ENCODE assay signal across 18 cellular contexts in the genomic region with DNA sequence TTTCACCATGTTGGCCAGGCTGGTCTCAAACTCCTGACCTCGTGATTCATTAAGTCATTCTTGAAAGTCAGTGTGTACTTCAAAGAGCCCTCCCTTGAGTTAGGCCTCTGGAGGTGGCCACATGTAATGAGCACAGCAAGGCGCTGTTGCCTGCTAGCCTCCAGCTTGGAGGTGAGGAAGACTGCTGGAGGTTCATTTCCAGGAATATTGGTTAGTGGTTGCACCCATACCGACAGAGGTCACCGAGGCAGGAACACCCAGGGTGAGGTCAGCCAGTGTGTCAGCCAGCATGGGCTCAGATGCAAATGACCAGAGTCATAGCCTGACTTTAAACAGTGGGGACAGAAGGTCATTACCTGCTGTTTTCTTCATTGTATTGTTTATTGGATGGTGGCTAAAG.
DNase-seq lines count a peak whose midpoint lies in the region; TF ChIP-seq lines count a peak whose summit lies in the region.
"Had no signal": no experiment of that assay in that cellular context is flagged by ENCODE, and none has a peak within 500 bp of the region (broad histone marks: within the 10 kb centered on the region; RNA-seq: fewer than 3 reads in every experiment).

No MANE protein-coding gene starts in this region.

- TF ChIP-seq POLR2A in esophagus muscularis mucosa (IDR thresholded peaks at IDR 0.05; ENCODE audit: low read depth) (no peak), adrenal gland (IDR thresholded peaks at IDR 0.05) (no peak)

- H3K9me3 ChIP-seq in esophagus muscularis mucosa (no peaks in the 10 kb centered on the region), adrenal gland (replicated peaks in 1 of 3) (no peaks in the 10 kb centered on the region)
- H3K9me3 ChIP-seq: BLaER1, HAP-1 had no signal

- no peak for TF ChIP-seq CTCF in astrocyte of the cerebellum (IDR thresholded peaks at IDR 0.05; ENCODE audit: low read depth, low read length, missing control alignments)
- no peak for TF ChIP-seq CTCF in esophagus muscularis mucosa (IDR thresholded peaks at IDR 0.05)
- TF ChIP-seq CTCF in adrenal gland (IDR thresholded peaks at IDR 0.05), result no peak

- H3K4me3 ChIP-seq in astrocyte of the cerebellum (ENCODE audit: low read depth, low read length) (no peak overlapping the region), esophagus muscularis mucosa (no peak overlapping the region), adrenal gland (no peak overlapping the region)
- H3K4me3 ChIP-seq: BLaER1, HAP-1 had no signal

- no peak for TF ChIP-seq EP300 in esophagus muscularis mucosa (IDR thresholded peaks at IDR 0.05)

- H3K4me3 Mint-ChIP-seq in activated CD4-positive, alpha-beta T cell treated with anti-CD3 and anti-CD28 coated beads, Interleukin-2, amount 10 ng/mL, durations not matched to agents 24 days and 14 days, result no peak overlapping the region
- H3K4me3 Mint-ChIP-seq: B cell; CD4-positive, alpha-beta T cell; CD8-positive, alpha-beta memory T cell had no signal

- H3K4me1 ChIP-seq in esophagus muscularis mucosa, result no peaks in the 10 kb centered on the region
- H3K4me1 ChIP-seq in adrenal gland (replicated peaks in 1 of 2), result no peaks in the 10 kb centered on the region
- H3K4me1 ChIP-seq: BLaER1, HAP-1 had no signal

- no peaks in the 10 kb centered on the region for H3K9me3 Mint-ChIP-seq in activated CD4-positive, alpha-beta T cell treated with anti-CD3 and anti-CD28 coated beads, Interleukin-2, amount 10 ng/mL, durations not matched to agents 24 days and 14 days
- H3K9me3 Mint-ChIP-seq: CD4-positive, alpha-beta T cell had no signal

- WGBS in esophagus muscularis mucosa, result 82% methylated on average over 4 of the region's 4 CpGs
- WGBS in adrenal gland, 4 donors, result 72 to 91% (median 78%) methylated on average over 4 of the region's 4 CpGs

- intact Hi-C loops in activated CD4-positive, alpha-beta T cell treated with anti-CD3 and anti-CD28 coated beads, Interleukin-2, amount 10 ng/mL, durations not matched to agents 24 days and 14 days (cut with micrococcal nuclease), result no loop called here
- intact Hi-C loops in esophagus muscularis mucosa (cut with DNase I), result no loop called here
- intact Hi-C loops in adrenal gland (cut with DNase I), result no loop called here

- H3K36me3 ChIP-seq in esophagus muscularis mucosa (no peaks in the 10 kb centered on the region), adrenal gland (replicated peaks in 1 of 2) (no peaks in the 10 kb centered on the region)
- H3K36me3 ChIP-seq: BLaER1, HAP-1 had no signal

- no peak overlapping the region for H3K27ac Mint-ChIP-seq in activated CD4-positive, alpha-beta T cell treated with anti-CD3 and anti-CD28 coated beads, Interleukin-2, amount 10 ng/mL, durations not matched to agents 24 days and 14 days
- H3K27ac Mint-ChIP-seq: B cell; CD4-positive, alpha-beta T cell; CD8-positive, alpha-beta memory T cell had no signal

- DNase-seq in activated CD4-positive, alpha-beta T cell treated with anti-CD3 and anti-CD28 coated beads, Interleukin-2, amount 10 ng/mL, durations not matched to agents 24 days and 14 days, result peak; percentile 22
- DNase-seq in activated CD4-positive, alpha-beta T cell treated with anti-CD3 and anti-CD28 coated beads for 1 hour, result no peak
- DNase-seq in astrocyte of the cerebellum (ENCODE audit: low read depth), result peak; percentile 35
- peak; percentile 57 for DNase-seq in esophagus muscularis mucosa (ENCODE audit: extremely low spot score)
- DNase-seq in NCI-H510A treated with DMSO at 0.1 percent for 48 hours (lab: John Stamatoyannopoulos, UW), result no peak
- no peak for DNase-seq in NCI-H2196 treated with DMSO at 0.1 percent for 48 hours (lab: John Stamatoyannopoulos, UW; ENCODE audit: unreplicated experiment)
- no peak for DNase-seq in adrenal gland
- DNase-seq: CD4-positive, alpha-beta T cell; CD8-positive, alpha-beta memory T cell; DMS 273 treated with DMSO at 0.1 percent for 48 hours; EL; GDM1; GOT3 had no signal

- no peaks in the 10 kb centered on the region for H3K36me3 Mint-ChIP-seq in activated CD4-positive, alpha-beta T cell treated with anti-CD3 and anti-CD28 coated beads, Interleukin-2, amount 10 ng/mL, durations not matched to agents 24 days and 14 days (ENCODE audit: low read depth)
- H3K36me3 Mint-ChIP-seq: CD8-positive, alpha-beta memory T cell had no signal

- H3K27me3 ChIP-seq in esophagus muscularis mucosa (no peaks in the 10 kb centered on the region), adrenal gland (no peaks in the 10 kb centered on the region)
- H3K27me3 ChIP-seq: BLaER1 had no signal

- no peaks in the 10 kb centered on the region for H3K4me1 Mint-ChIP-seq in activated CD4-positive, alpha-beta T cell treated with anti-CD3 and anti-CD28 coated beads, Interleukin-2, amount 10 ng/mL, durations not matched to agents 24 days and 14 days
- H3K4me1 Mint-ChIP-seq: B cell; CD8-positive, alpha-beta memory T cell had no signal

- in situ Hi-C loops in astrocyte of the cerebellum (cut with HindIII; ENCODE audit: low sequenced_read_pairs), result no loop called here

- no peak overlapping the region for H3K27ac ChIP-seq in esophagus muscularis mucosa (replicated peaks in 1 of 4)
- no peak overlapping the region for H3K27ac ChIP-seq in adrenal gland
- H3K27ac ChIP-seq: 22Rv1, BLaER1, C4-2B had no signal

- no peaks in the 10 kb centered on the region for H3K27me3 Mint-ChIP-seq in activated CD4-positive, alpha-beta T cell treated with anti-CD3 and anti-CD28 coated beads, Interleukin-2, amount 10 ng/mL, durations not matched to agents 24 days and 14 days
- H3K27me3 Mint-ChIP-seq: B cell; CD4-positive, alpha-beta T cell; CD8-positive, alpha-beta memory T cell had no signal

Comparison
In these comparisons a context has a peak if more than half of its experiments do, and no peak if none do; other contexts are left out.
1. DNase-seq: peak in activated CD4-positive, alpha-beta T cell treated with anti-CD3 and anti-CD28 coated beads, Interleukin-2, amount 10 ng/mL, durations not matched to agents 24 days and 14 days (single experiment), astrocyte of the cerebellum (single experiment) and esophagus muscularis mucosa (single experiment); none in activated CD4-positive, alpha-beta T cell treated with anti-CD3 and anti-CD28 coated beads for 1 hour (single experiment), NCI-H510A treated with DMSO at 0.1 percent for 48 hours (single experiment), NCI-H2196 treated with DMSO at 0.1 percent for 48 hours (single experiment) and adrenal gland (0 of 7).